In genomic region chr2:66515743-66516142, GRCh38 we compare ENCODE assay signal across 18 cellular contexts.
DNase-seq lines count a peak whose midpoint lies in the region; FAIRE-seq and TF ChIP-seq lines count a peak whose summit lies in the region.
"Had no signal": no experiment of that assay in that cellular context is flagged by ENCODE, and none has a peak within 500 bp of the region (broad histone marks: within the 10 kb centered on the region; RNA-seq: fewer than 3 reads in every experiment).

No MANE protein-coding gene starts in this region.

- no peak overlapping the region for H3K27ac ChIP-seq in GM23248
- H3K27ac ChIP-seq in ovary: no peak overlapping the region

- no peaks in the 10 kb centered on the region for H3K9me2 ChIP-seq in GM23248 (ENCODE audit: insufficient read depth)

- no peak overlapping the region for H2AFZ ChIP-seq in GM23248

- WGBS in GM23248 (ENCODE audit: low coverage in 1 of 2, low lambda C conversion rate in 2 of 2, missing lambda C conversion rate in 2 of 2), 2 experiments: 45 to 52% methylated on average over 2 of the region's 2 CpGs
- 19 to 23% (median 21%) methylated on average over 2 of the region's 2 CpGs for WGBS in ovary, 3 donors

- H3K27me3 ChIP-seq in GM23248 (replicated peaks; ENCODE audit: insufficient read depth) (no peaks in the 10 kb centered on the region), bronchial epithelial cell (ENCODE audit: control insufficient read depth, insufficient read depth, low read length) (no peaks in the 10 kb centered on the region), ovary (no peaks in the 10 kb centered on the region)

- TF ChIP-seq POLR2A in ovary (IDR thresholded peaks at IDR 0.05): no peak

- H4K20me1 ChIP-seq in GM23248 (ENCODE audit: insufficient read depth): no peaks in the 10 kb centered on the region

- intact Hi-C loops in ovary (cut with DNase I): no loop called here

- H3K4me1 ChIP-seq in GM23248 (ENCODE audit: insufficient read depth): no peaks in the 10 kb centered on the region
- H3K4me1 ChIP-seq in ovary (ENCODE audit: insufficient read depth): no peaks in the 10 kb centered on the region
- H3K4me1 ChIP-seq: Caco-2 had no signal

- no peaks in the 10 kb centered on the region for H3K9me3 ChIP-seq in GM23248 (ENCODE audit: low read depth)
- H3K9me3 ChIP-seq in ovary: no peaks in the 10 kb centered on the region
- H3K9me3 ChIP-seq: Caco-2 had no signal

- H3K36me3 ChIP-seq in GM23248 (ENCODE audit: low read depth) (peaks cover 13% of the 10 kb centered on the region), bronchial epithelial cell (ENCODE audit: control insufficient read depth, insufficient read depth, low read length) (peaks cover 4% of the 10 kb centered on the region), ovary (no peaks in the 10 kb centered on the region)

- H3K4me3 ChIP-seq in GM23248 (no peak overlapping the region), bronchial epithelial cell (ENCODE audit: low read depth, low read length) (no peak overlapping the region), ovary (no peak overlapping the region)

- DNase-seq in GM23248 (peak; percentile 28), NCI-H1048 (lab: John Stamatoyannopoulos, UW) (peak; percentile 58), bronchial epithelial cell (ENCODE audit: low read depth) (peak; percentile 76), iris pigment epithelial cell (ENCODE audit: low read depth) (peak; percentile 62), AG20443 (ENCODE audit: low spot score) (no peak), NCI-H1417 treated with DMSO at 0.1 percent for 48 hours (lab: John Stamatoyannopoulos, UW) (no peak), ovary (no peak)
- DNase-seq in stimulated activated CD4-positive, alpha-beta T cell treated with anti-CD3 and anti-CD28 coated beads, Interleukin-1b, Interleukin-23, amount 100 ng/mL, for 48 hours: no peak
- DNase-seq: AML-193, Caco-2, DMS79 treated with DMSO at 0.1 percent for 48 hours, H9, KBM-7, NCI-H1092 treated with DMSO at 0.1 percent for 48 hours, NCI-H1694 treated with DMSO at 0.1 percent for 48 hours, SHP77 treated with DMSO at 0.1 percent for 48 hours had no signal

- no peak overlapping the region for H3K4me2 ChIP-seq in GM23248 (ENCODE audit: unreplicated experiment)

- FAIRE-seq in bronchial epithelial cell (lab: Jason Lieb, UNC): no peak
- FAIRE-seq: HTR-8/SVneo, RCC 7860 had no signal

- H3K79me2 ChIP-seq in GM23248 (ENCODE audit: insufficient read depth): peaks cover 64% of the 10 kb centered on the region

- TF ChIP-seq CTCF in bronchial epithelial cell (IDR thresholded peaks at IDR 0.05; ENCODE audit: insufficient read depth, low read length, severe bottlenecking) (no peak), ovary (IDR thresholded peaks at IDR 0.05) (no peak)

- H3F3A ChIP-seq in GM23248 (ENCODE audit: insufficient read depth): 0 out of 2 replicates have a peak, but pooled peaks cover 10% of the 10 kb centered on the region

- no peak for TF ChIP-seq EP300 in ovary (IDR thresholded peaks at IDR 0.05)

- in situ Hi-C loops in GM23248 (cut with MboI): no loop called here

- H3K9ac ChIP-seq in GM23248: no peak overlapping the region

Comparison
In these comparisons a context has a peak if more than half of its experiments do, and no peak if none do; other contexts are left out.
1. DNase-seq: peak in GM23248 (single experiment), NCI-H1048 (single experiment), bronchial epithelial cell (single experiment) and iris pigment epithelial cell (single experiment); none in stimulated activated CD4-positive, alpha-beta T cell treated with anti-CD3 and anti-CD28 coated beads, Interleukin-1b, Interleukin-23, amount 100 ng/mL, for 48 hours (single experiment), AG20443 (single experiment), NCI-H1417 treated with DMSO at 0.1 percent for 48 hours (single experiment) and ovary (0 of 5).